Comparison of ENCODE assay signal across 14 cellular contexts in genomic region chr11:10824888-10825287, GRCh38. TPM values are rescaled to one million over a fixed set of nuclear protein-coding genes. Genes with fewer than 3 reads are reported as not detected.
DNase-seq lines count a peak whose midpoint lies in the region; ATAC-seq, FAIRE-seq and TF ChIP-seq lines count a peak whose summit lies in the region.
"Had no signal": no experiment of that assay in that cellular context is flagged by ENCODE, and none has a peak within 500 bp of the region (broad histone marks: within the 10 kb centered on the region; RNA-seq: fewer than 3 reads in every experiment).

No MANE protein-coding gene starts in this region.

- DNase-seq in GM19239 (ENCODE audit: insufficient read length, low spot score) = no peak
- peak; percentile 38 for DNase-seq in NOMO-1 treated with dmso at 0.1 percent for 144 hours (lab: John Stamatoyannopoulos, UW; ENCODE audit: unreplicated experiment)
- no peak for DNase-seq in GF-D8 (lab: John Stamatoyannopoulos, UW)
- no peak for DNase-seq in smooth muscle cell (lab: John Stamatoyannopoulos, UW; ENCODE audit: unreplicated experiment)
- DNase-seq in frontal cortex (ENCODE audit: low spot score in 2 of 2) = no peak
- DNase-seq: activated CD4-positive, CD25-positive, alpha-beta regulatory T cell; EL; kidney; NCI-H187; PC-3; stomach had no signal

- H2AFZ ChIP-seq in smooth muscle cell (ENCODE audit: low read depth) = no peak overlapping the region

- no peak overlapping the region for H3K4me3 ChIP-seq in smooth muscle cell
- H3K4me3 ChIP-seq: stomach had no signal

- no peaks in the 10 kb centered on the region for H3F3A ChIP-seq in smooth muscle cell (ENCODE audit: low read depth)

- no peaks in the 10 kb centered on the region for H3K9me3 Mint-ChIP-seq in stimulated activated memory B cell treated with anti-CD40 and anti-IgM and Interleukin-4, amounts not matched to agents 10 μg/mL and 1 μg/mL and 100 μg/mL, for 72 hours

- FAIRE-seq in GM19239 (lab: Jason Lieb, UNC) = peak; percentile 94
- FAIRE-seq in frontal cortex (lab: Jason Lieb, UNC) = no peak
- FAIRE-seq: kidney had no signal

- H3K27me3 ChIP-seq in smooth muscle cell (ENCODE audit: low read depth) = no peaks in the 10 kb centered on the region
- H3K27me3 ChIP-seq: neutrophil, stomach had no signal

- H3K36me3 ChIP-seq in smooth muscle cell (ENCODE audit: low read depth) = no peaks in the 10 kb centered on the region
- H3K36me3 ChIP-seq: neutrophil, stomach had no signal

- H3K9ac ChIP-seq in smooth muscle cell (ENCODE audit: low read depth) = no peak overlapping the region

- ATAC-seq in HG02852 (IDR thresholded peaks at IDR 0.05; ENCODE audit: unreplicated experiment) = peak; percentile 79
- peak; percentile 90 for ATAC-seq in stimulated activated memory B cell treated with anti-CD40 and anti-IgM and Interleukin-4, amounts not matched to agents 10 μg/mL and 1 μg/mL and 100 μg/mL, for 72 hours
- ATAC-seq: PC-3 had no signal

- peak overlapping the region; percentile 74 for H3K27ac Mint-ChIP-seq in stimulated activated memory B cell treated with anti-CD40 and anti-IgM and Interleukin-4, amounts not matched to agents 10 μg/mL and 1 μg/mL and 100 μg/mL, for 72 hours

- peaks cover 18% of the 10 kb centered on the region for H3K36me3 Mint-ChIP-seq in stimulated activated memory B cell treated with anti-CD40 and anti-IgM and Interleukin-4, amounts not matched to agents 10 μg/mL and 1 μg/mL and 100 μg/mL, for 72 hours

- H3K4me1 Mint-ChIP-seq in stimulated activated memory B cell treated with anti-CD40 and anti-IgM and Interleukin-4, amounts not matched to agents 10 μg/mL and 1 μg/mL and 100 μg/mL, for 72 hours = peaks cover 23% of the 10 kb centered on the region

- no peaks in the 10 kb centered on the region for H3K79me2 ChIP-seq in smooth muscle cell (ENCODE audit: low read depth)

- no peaks in the 10 kb centered on the region for H4K20me1 ChIP-seq in smooth muscle cell (ENCODE audit: low read depth)

- no peak overlapping the region for H3K4me3 Mint-ChIP-seq in stimulated activated memory B cell treated with anti-CD40 and anti-IgM and Interleukin-4, amounts not matched to agents 10 μg/mL and 1 μg/mL and 100 μg/mL, for 72 hours

- no peak overlapping the region for H3K4me2 ChIP-seq in smooth muscle cell

- H3K27ac ChIP-seq in smooth muscle cell (ENCODE audit: low read depth) = no peak overlapping the region
- H3K27ac ChIP-seq: neutrophil, stomach had no signal

- no peak for TF ChIP-seq CTCF in smooth muscle cell (IDR thresholded peaks at IDR 0.05; ENCODE audit: borderline replicate concordance, insufficient read depth, poor library complexity, severe bottlenecking)

- WGBS in smooth muscle cell (ENCODE audit: low lambda C conversion rate) = 85% methylated on average over 3 of the region's 3 CpGs

- no peaks in the 10 kb centered on the region for H3K9me3 ChIP-seq in smooth muscle cell (replicated peaks; ENCODE audit: low read depth)
- H3K9me3 ChIP-seq: neutrophil, stomach had no signal

- H3K27me3 Mint-ChIP-seq in stimulated activated memory B cell treated with anti-CD40 and anti-IgM and Interleukin-4, amounts not matched to agents 10 μg/mL and 1 μg/mL and 100 μg/mL, for 72 hours = no peaks in the 10 kb centered on the region

- H3K4me1 ChIP-seq in smooth muscle cell (ENCODE audit: low read depth) = no peaks in the 10 kb centered on the region

RNA-seq across cellular contexts. Expression of gene EIF4G2, which starts 16.2 kb away (rescaled TPM):
- 1,014 and 1,033 TPM in 2 replicates for total RNA-seq in smooth muscle cell
- 658 and 666 TPM in 2 replicates for polyA plus RNA-seq in smooth muscle cell
- total RNA-seq in frontal cortex = 941 TPM

RNA-seq across cellular contexts. Expression of gene ZBED5, which starts 33.0 kb away (rescaled TPM):
- total RNA-seq in smooth muscle cell = 30.6 and 42.7 TPM in 2 replicates
- polyA plus RNA-seq in smooth muscle cell = 22.6 and 26.0 TPM in 2 replicates
- 67.7 TPM for total RNA-seq in frontal cortex
